ENCODE assay signal across 12 cellular contexts in the genomic region with DNA sequence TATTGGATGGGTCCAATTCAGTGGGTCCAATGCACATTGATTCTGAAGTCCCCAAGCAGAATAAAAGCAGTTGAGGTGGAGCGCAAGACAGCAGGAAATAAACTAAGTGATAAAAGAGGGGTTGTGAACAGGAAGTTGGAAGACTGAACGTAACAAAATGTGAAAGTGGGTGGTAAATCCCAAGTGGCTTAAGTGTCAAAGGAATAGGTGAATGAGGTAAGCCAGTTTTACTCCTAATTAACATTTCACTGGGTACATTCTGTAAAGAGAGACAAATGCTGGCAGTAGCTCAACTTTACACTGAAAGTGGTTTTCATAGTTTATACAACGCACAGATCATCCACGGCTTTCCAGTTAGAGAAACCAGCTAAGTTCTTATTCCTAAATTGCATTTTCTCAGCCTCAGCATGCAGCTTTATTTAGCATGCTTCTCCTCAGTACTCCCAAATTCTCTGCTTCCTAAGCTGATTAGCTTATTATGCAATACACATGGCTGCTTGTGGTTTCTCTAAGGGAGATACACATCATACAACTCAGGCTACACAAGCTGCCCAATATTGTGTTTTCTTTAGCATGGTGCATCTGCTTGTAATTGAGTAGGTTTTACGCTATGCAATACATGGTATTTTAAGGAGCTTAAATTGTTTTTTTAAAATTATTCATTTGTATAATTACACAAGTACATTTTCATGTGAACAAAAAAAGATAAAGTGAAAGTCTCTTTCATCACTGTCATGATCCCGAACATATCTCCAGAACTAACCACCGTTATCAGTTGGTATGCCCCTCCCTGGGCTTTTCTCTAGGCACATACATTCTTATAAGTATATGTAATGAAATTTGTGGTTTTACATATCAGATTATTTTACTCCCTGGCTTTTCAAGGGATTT. TPM values are rescaled to one million over a fixed set of nuclear protein-coding genes. Genes with fewer than 3 reads are reported as not detected.
DNase-seq lines count a peak whose midpoint lies in the region; ATAC-seq and TF ChIP-seq lines count a peak whose summit lies in the region.
"Had no signal": no experiment of that assay in that cellular context is flagged by ENCODE, and none has a peak within 500 bp of the region (broad histone marks: within the 10 kb centered on the region; RNA-seq: fewer than 3 reads in every experiment).

No MANE protein-coding gene starts in this region.

- peaks cover 5% of the 10 kb centered on the region; the same call in 1 of the 2 replicates for H3K4me1 ChIP-seq in HEK293 (ENCODE audit: control insufficient read depth, insufficient read depth, low read length)
- H3K4me1 ChIP-seq in effector memory CD4-positive, alpha-beta T cell (ENCODE audit: control insufficient read depth, insufficient read depth, low read length, poor library complexity, severe bottlenecking) = no peaks in the 10 kb centered on the region

- H3K27ac Mint-ChIP-seq in T-helper 17 cell = no peak overlapping the region

- CTCF ChIA-PET in HEK293 (lab: Yijun Ruan, JAX) = interaction anchor here (0.6 to 1.1 kb wide), 5 partner anchors 17 to 430 kb away, joined by 3 to 6 read pairs (median 3); partner anchors contain the start of gene DTWD2

- no peaks in the 10 kb centered on the region for H3K36me3 ChIP-seq in HEK293 (ENCODE audit: control insufficient read depth in 2 of 2, insufficient read depth in 1 of 2, low read length in 2 of 2)
- no peaks in the 10 kb centered on the region for H3K36me3 ChIP-seq in effector memory CD4-positive, alpha-beta T cell (ENCODE audit: control insufficient read depth, insufficient read depth, low read length)

- no peaks in the 10 kb centered on the region for H3K27me3 ChIP-seq in effector memory CD4-positive, alpha-beta T cell (replicated peaks; ENCODE audit: control insufficient read depth, insufficient read depth, low read length, poor library complexity, severe bottlenecking)

- POLR2A ChIA-PET in HEK293 (lab: Yijun Ruan, JAX) = interaction anchor here (2.1 kb wide), 1 partner anchor 34 kb away, joined by 7 read pairs; the partner anchor contains the start of gene HSD17B4

- H3K27me3 Mint-ChIP-seq in T-helper 17 cell = peaks cover 21% of the 10 kb centered on the region
- H3K27me3 Mint-ChIP-seq: central memory CD8-positive, alpha-beta T cell had no signal

- ATAC-seq in T-helper 17 cell = no peak

- peaks cover 6% of the 10 kb centered on the region for H3K36me3 Mint-ChIP-seq in T-helper 17 cell (ENCODE audit: low read depth)

- H3K27ac ChIP-seq in HEK293 (ENCODE audit: extremely low read depth, low read depth, low read length) = no peak overlapping the region
- no peak overlapping the region for H3K27ac ChIP-seq in effector memory CD4-positive, alpha-beta T cell (ENCODE audit: insufficient read depth, low read length, poor library complexity, severe bottlenecking)

- H3K4me3 ChIP-seq in AG09309 (ENCODE audit: control insufficient read depth, low read depth, low read length) (no peak overlapping the region), HEK293 (ENCODE audit: low read depth, low read length) (no peak overlapping the region; the same call in 1 of the 2 replicates)
- no peak overlapping the region for H3K4me3 ChIP-seq in effector memory CD4-positive, alpha-beta T cell (ENCODE audit: insufficient read depth, low read depth, low read length, poor library complexity, severe bottlenecking)

- H3K9me3 ChIP-seq in HEK293 (ENCODE audit: control insufficient read depth, insufficient read depth, low read depth, low read length) = no peaks in the 10 kb centered on the region
- no peaks in the 10 kb centered on the region for H3K9me3 ChIP-seq in T-helper 17 cell (ENCODE audit: control insufficient read depth, low read length, poor library complexity, severe bottlenecking)
- H3K9me3 ChIP-seq in effector memory CD4-positive, alpha-beta T cell (ENCODE audit: control insufficient read depth, low read length) = no peaks in the 10 kb centered on the region

- TF ChIP-seq CTCF in AG09309 (IDR thresholded peaks at IDR 0.05; ENCODE audit: control insufficient read depth, insufficient read depth, low read depth, low read length, missing control alignments) = no peak
- no peak for TF ChIP-seq CTCF in HEK293 (tag by site-specific recombination; IDR thresholded peaks at IDR 0.05)

- peak overlapping the region; percentile 7 for H3K4me3 Mint-ChIP-seq in T-helper 17 cell
- H3K4me3 Mint-ChIP-seq: central memory CD8-positive, alpha-beta T cell had no signal

- H3K4me1 Mint-ChIP-seq in T-helper 17 cell = peaks cover 11% of the 10 kb centered on the region

- DNase-seq in AG09309 (ENCODE audit: low read depth) (peak; percentile 77), T-helper 17 cell (no peak), hepatic stellate cell (ENCODE audit: low spot score) (peak; percentile 27), HT-29 (ENCODE audit: low spot score) (no peak), NOMO-1 (lab: John Stamatoyannopoulos, UW; ENCODE audit: unreplicated experiment in 2 of 2) (no peak)
- no peak for DNase-seq in activated CD4-positive, CD25-positive, alpha-beta regulatory T cell treated with anti-CD3 and anti-CD28 coated beads, Interleukin-2, amount 50 U/mL, for 72 hours
- DNase-seq in effector memory CD4-positive, alpha-beta T cell = no peak
- DNase-seq: activated CD4-positive, alpha-beta T cell treated with anti-CD3 and anti-CD28 coated beads for 48 hours; DMS153; NCI-H1694 had no signal

TF ChIP-seq in HEK293, 187 proteins besides CTCF, POLR2A, EP300 and RAD21 (continues in another document):
- TF ChIP-seq ZBTB17 (tag by site-specific recombination; IDR thresholded peaks at IDR 0.05) (0 out of 2 replicates have a peak, but pooled peaks have one; percentile 30), ZEB2 (tag by site-specific recombination; IDR thresholded peaks at IDR 0.05) (0 out of 2 replicates have a peak, but pooled peaks have one; percentile 17), TRIM28 (IDR thresholded peaks at IDR 0.05; ENCODE audit: borderline replicate concordance, low read length) (0 out of 2 replicates have a peak, but pooled peaks have one; percentile 31), ZNF211 (tag by site-specific recombination; IDR thresholded peaks at IDR 0.05; ENCODE audit: low read depth) (no peak), ZNF629 (tag by site-specific recombination; IDR thresholded peaks at IDR 0.05) (peak; percentile 21; the same call in 1 of the 2 replicates), ZBTB49 (tag by site-specific recombination; IDR thresholded peaks at IDR 0.05; ENCODE audit: low read depth) (no peak), ZNF416 (tag by site-specific recombination; IDR thresholded peaks at IDR 0.05) (no peak), ZNF394 (tag by site-specific recombination; IDR thresholded peaks at IDR 0.05; ENCODE audit: borderline replicate concordance) (peak; percentile 82)
- TF ChIP-seq, protein P1, sequence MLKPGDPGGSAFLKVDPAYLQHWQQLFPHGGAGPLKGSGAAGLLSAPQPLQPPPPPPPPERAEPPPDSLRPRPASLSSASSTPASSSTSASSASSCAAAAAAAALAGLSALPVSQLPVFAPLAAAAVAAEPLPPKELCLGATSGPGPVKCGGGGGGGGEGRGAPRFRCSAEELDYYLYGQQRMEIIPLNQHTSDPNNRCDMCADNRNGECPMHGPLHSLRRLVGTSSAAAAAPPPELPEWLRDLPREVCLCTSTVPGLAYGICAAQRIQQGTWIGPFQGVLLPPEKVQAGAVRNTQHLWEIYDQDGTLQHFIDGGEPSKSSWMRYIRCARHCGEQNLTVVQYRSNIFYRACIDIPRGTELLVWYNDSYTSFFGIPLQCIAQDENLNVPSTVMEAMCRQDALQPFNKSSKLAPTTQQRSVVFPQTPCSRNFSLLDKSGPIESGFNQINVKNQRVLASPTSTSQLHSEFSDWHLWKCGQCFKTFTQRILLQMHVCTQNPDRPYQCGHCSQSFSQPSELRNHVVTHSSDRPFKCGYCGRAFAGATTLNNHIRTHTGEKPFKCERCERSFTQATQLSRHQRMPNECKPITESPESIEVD (tag by site-specific recombination; IDR thresholded peaks at IDR 0.05) = peak; percentile 43; the same call in 1 of the 2 replicates

RNA-seq across cellular contexts. Expression of gene HSD17B4, which starts 34.2 kb away (rescaled TPM):
- 10 to 100 TPM; 26.3 to 38.6 TPM for total RNA-seq in T-helper 17 cell
- 156 and 167 TPM in 2 replicates for total RNA-seq in HT-29 (2014; rRNA removed; shearing (Covaris generic))

Comparison
In these comparisons a context has a peak if more than half of its experiments do, and no peak if none do; other contexts are left out.
1. DNase-seq: peak in AG09309 (single experiment) and hepatic stellate cell (single experiment); none in T-helper 17 cell (0 of 3), HT-29 (single experiment), activated CD4-positive, CD25-positive, alpha-beta regulatory T cell treated with anti-CD3 and anti-CD28 coated beads, Interleukin-2, amount 50 U/mL, for 72 hours (single experiment), effector memory CD4-positive, alpha-beta T cell (0 of 3) and NOMO-1 (0 of 2).